In genomic region chr6:97312241-97312640, GRCh38 we compare ENCODE assay signal across 1 cellular context.
TF ChIP-seq lines count a peak whose summit lies in the region.

No MANE protein-coding gene starts in this region.

TF ChIP-seq in SK-N-SH treated with all-trans-retinoic acid at 6 μM for 48 hours, 23 proteins besides CTCF, POLR2A, EP300 and RAD21 (continued from another document):
- no peak for TF ChIP-seq TSHZ2 (CRISPR knock-in tag; IDR thresholded peaks at IDR 0.05)
